1 cellular context compared by ENCODE assay signal in the genomic region with DNA sequence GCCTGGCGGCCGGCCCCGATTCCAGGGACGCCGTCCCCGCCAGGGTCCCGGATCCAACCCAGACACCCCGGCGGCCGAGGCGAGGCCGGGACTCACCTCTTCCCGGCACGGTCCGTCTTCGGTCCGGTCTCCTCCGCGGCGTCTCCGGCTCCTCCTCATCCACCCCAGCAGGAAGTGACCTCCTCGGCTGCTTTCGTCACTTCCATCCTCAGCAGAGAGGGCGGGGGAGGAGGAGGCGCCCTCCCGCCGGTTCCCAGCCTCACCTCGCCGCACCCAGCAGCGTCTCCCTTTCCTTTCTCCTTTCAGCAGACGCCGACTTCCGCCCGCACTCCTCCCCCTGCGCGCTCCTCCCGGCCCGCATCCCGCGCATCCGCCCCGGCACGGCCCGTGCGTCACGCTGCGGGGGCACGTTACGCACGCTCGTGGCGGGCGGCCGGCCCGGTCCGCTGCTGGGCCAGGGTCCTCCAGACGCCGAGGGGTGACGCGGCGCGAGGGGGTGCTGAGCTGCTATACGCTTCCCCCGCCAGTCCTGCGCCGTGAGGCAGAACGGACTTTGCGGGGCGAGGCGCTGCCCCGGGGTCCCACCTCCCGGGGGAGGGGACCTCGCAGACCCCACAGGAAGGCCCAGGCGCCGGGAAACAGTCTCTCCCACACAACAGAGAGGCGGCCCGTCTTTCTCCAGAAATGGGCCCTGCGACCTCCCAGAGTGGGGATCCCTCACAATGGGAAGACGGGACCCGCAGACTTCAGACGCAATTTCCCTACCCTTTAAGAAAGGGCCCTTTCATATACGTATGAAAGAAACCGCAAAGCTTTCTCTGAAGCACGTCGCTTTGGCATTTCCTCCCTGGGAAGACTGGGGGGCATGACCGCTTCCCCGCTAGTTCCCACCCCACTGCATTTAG.
TF ChIP-seq lines count a peak whose summit lies in the region.

A gene (minus strand): TSS at position 176 of the 905 bp plus-strand sequence. CDS start 2,043 bp downstream, outside the sequence.

TF ChIP-seq in GM12878, 131 proteins besides CTCF, POLR2A, EP300 and RAD21 (continued from another document and continues in another):
- TF ChIP-seq, protein P1, sequence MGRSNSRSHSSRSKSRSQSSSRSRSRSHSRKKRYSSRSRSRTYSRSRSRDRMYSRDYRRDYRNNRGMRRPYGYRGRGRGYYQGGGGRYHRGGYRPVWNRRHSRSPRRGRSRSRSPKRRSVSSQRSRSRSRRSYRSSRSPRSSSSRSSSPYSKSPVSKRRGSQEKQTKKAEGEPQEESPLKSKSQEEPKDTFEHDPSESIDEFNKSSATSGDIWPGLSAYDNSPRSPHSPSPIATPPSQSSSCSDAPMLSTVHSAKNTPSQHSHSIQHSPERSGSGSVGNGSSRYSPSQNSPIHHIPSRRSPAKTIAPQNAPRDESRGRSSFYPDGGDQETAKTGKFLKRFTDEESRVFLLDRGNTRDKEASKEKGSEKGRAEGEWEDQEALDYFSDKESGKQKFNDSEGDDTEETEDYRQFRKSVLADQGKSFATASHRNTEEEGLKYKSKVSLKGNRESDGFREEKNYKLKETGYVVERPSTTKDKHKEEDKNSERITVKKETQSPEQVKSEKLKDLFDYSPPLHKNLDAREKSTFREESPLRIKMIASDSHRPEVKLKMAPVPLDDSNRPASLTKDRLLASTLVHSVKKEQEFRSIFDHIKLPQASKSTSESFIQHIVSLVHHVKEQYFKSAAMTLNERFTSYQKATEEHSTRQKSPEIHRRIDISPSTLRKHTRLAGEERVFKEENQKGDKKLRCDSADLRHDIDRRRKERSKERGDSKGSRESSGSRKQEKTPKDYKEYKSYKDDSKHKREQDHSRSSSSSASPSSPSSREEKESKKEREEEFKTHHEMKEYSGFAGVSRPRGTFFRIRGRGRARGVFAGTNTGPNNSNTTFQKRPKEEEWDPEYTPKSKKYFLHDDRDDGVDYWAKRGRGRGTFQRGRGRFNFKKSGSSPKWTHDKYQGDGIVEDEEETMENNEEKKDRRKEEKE (IDR thresholded peaks at IDR 0.05): no peak; the same call in 1 of the 2 replicates
- TF ChIP-seq FOXK2 (IDR thresholded peaks at IDR 0.05) (no peak), NR2F1 (conservative IDR thresholded peaks at IDR 0.05) (peak; percentile 66; the same call in 1 of the 2 replicates), RB1 (IDR thresholded peaks at IDR 0.05; ENCODE audit: borderline replicate concordance) (peak; percentile 93; the same call in 1 of the 2 replicates), GABPA (IDR thresholded peaks at IDR 0.05; ENCODE audit: low read depth) (peak; percentile 88), IRF4 (IDR thresholded peaks at IDR 0.05; ENCODE audit: low read depth, low read length) (no peak), EGR1 (IDR thresholded peaks at IDR 0.05; ENCODE audit: borderline replicate concordance in 1 of 2, low read depth in 2 of 2, low read length in 2 of 2) (peak; percentile 51 to 78; a peak in 2 of 3 replicates), WRNIP1 (IDR thresholded peaks at IDR 0.05; ENCODE audit: borderline replicate concordance, low read depth, low read length) (no peak), HCFC1 (IDR thresholded peaks at IDR 0.05; ENCODE audit: low read length) (peak; percentile 44), POLR2AphosphoS2 (IDR thresholded peaks at IDR 0.05; ENCODE audit: low read depth, low read length) (peak; percentile 60; the same call in 1 of the 2 replicates), HDGF (IDR thresholded peaks at IDR 0.05) (0 out of 2 replicates have a peak, but pooled peaks have one; percentile 59), POU2F2 (IDR thresholded peaks at IDR 0.05; ENCODE audit: borderline replicate concordance, low read depth, low read length) (peak; percentile 14; the same call in 1 of the 3 replicates), CHD4 (IDR thresholded peaks at IDR 0.05) (no peak), CHD2 (IDR thresholded peaks at IDR 0.05; ENCODE audit: borderline replicate concordance, low read depth, low read length) (peak; percentile 52; the same call in 1 of the 2 replicates), YBX1 (IDR thresholded peaks at IDR 0.05) (no peak), SPI1 (IDR thresholded peaks at IDR 0.05; ENCODE audit: borderline replicate concordance, insufficient read depth, low read depth, low read length) (peak; percentile 23; the same call in 1 of the 2 replicates), BHLHE40 (IDR thresholded peaks at IDR 0.05; ENCODE audit: borderline replicate concordance in 1 of 2, low read depth in 2 of 2, low read length in 1 of 2) (peak; percentile 63 to 91; a peak in 3 of 4 replicates), ZNF217 (IDR thresholded peaks at IDR 0.05) (no peak), DPF2 (IDR thresholded peaks at IDR 0.05) (peak; percentile 92), ASH2L (IDR thresholded peaks at IDR 0.05; ENCODE audit: borderline replicate concordance, low read depth) (no peak; the same call in 1 of the 2 replicates), IKZF2 (IDR thresholded peaks at IDR 0.05) (peak; percentile 65 to 73), CREM (IDR thresholded peaks at IDR 0.05; ENCODE audit: low read depth) (peak; percentile 89), CBX3 (IDR thresholded peaks at IDR 0.05; ENCODE audit: borderline replicate concordance, low read depth) (no peak), PAX5 (IDR thresholded peaks at IDR 0.05; ENCODE audit: borderline replicate concordance, low read depth, low read length) (peak; percentile 39; the same call in 1 of the 2 replicates), ZBED1 (IDR thresholded peaks at IDR 0.05; ENCODE audit: borderline replicate concordance) (no peak), CHD1 (IDR thresholded peaks at IDR 0.05; ENCODE audit: low read depth, low read length) (no peak), ZNF207 (IDR thresholded peaks at IDR 0.05; ENCODE audit: borderline replicate concordance) (peak; percentile 85; the same call in 1 of the 2 replicates), KAT2A (conservative IDR thresholded peaks at IDR 0.05; ENCODE audit: control insufficient read depth, low read depth, low read length) (no peak), NBN (IDR thresholded peaks at IDR 0.05) (peak; percentile 71), ZNF24 (IDR thresholded peaks at IDR 0.05) (peak; percentile 33; the same call in 1 of the 2 replicates), POLR2AphosphoS5 (IDR thresholded peaks at IDR 0.05; ENCODE audit: low read length) (peak; percentile 88), RFX5 (IDR thresholded peaks at IDR 0.05; ENCODE audit: low read depth, low read length) (peak; percentile 30; the same call in 1 of the 2 replicates)
- TF ChIP-seq, protein P2, sequence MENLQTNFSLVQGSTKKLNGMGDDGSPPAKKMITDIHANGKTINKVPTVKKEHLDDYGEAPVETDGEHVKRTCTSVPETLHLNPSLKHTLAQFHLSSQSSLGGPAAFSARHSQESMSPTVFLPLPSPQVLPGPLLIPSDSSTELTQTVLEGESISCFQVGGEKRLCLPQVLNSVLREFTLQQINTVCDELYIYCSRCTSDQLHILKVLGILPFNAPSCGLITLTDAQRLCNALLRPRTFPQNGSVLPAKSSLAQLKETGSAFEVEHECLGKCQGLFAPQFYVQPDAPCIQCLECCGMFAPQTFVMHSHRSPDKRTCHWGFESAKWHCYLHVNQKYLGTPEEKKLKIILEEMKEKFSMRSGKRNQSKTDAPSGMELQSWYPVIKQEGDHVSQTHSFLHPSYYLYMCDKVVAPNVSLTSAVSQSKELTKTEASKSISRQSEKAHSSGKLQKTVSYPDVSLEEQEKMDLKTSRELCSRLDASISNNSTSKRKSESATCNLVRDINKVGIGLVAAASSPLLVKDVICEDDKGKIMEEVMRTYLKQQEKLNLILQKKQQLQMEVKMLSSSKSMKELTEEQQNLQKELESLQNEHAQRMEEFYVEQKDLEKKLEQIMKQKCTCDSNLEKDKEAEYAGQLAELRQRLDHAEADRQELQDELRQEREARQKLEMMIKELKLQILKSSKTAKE (IDR thresholded peaks at IDR 0.05; ENCODE audit: low read depth, poor library complexity, severe bottlenecking): peak; percentile 22
- TF ChIP-seq, protein P3, sequence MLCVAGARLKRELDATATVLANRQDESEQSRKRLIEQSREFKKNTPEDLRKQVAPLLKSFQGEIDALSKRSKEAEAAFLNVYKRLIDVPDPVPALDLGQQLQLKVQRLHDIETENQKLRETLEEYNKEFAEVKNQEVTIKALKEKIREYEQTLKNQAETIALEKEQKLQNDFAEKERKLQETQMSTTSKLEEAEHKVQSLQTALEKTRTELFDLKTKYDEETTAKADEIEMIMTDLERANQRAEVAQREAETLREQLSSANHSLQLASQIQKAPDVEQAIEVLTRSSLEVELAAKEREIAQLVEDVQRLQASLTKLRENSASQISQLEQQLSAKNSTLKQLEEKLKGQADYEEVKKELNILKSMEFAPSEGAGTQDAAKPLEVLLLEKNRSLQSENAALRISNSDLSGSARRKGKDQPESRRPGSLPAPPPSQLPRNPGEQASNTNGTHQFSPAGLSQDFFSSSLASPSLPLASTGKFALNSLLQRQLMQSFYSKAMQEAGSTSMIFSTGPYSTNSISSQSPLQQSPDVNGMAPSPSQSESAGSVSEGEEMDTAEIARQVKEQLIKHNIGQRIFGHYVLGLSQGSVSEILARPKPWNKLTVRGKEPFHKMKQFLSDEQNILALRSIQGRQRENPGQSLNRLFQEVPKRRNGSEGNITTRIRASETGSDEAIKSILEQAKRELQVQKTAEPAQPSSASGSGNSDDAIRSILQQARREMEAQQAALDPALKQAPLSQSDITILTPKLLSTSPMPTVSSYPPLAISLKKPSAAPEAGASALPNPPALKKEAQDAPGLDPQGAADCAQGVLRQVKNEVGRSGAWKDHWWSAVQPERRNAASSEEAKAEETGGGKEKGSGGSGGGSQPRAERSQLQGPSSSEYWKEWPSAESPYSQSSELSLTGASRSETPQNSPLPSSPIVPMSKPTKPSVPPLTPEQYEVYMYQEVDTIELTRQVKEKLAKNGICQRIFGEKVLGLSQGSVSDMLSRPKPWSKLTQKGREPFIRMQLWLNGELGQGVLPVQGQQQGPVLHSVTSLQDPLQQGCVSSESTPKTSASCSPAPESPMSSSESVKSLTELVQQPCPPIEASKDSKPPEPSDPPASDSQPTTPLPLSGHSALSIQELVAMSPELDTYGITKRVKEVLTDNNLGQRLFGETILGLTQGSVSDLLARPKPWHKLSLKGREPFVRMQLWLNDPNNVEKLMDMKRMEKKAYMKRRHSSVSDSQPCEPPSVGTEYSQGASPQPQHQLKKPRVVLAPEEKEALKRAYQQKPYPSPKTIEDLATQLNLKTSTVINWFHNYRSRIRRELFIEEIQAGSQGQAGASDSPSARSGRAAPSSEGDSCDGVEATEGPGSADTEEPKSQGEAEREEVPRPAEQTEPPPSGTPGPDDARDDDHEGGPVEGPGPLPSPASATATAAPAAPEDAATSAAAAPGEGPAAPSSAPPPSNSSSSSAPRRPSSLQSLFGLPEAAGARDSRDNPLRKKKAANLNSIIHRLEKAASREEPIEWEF (IDR thresholded peaks at IDR 0.05; ENCODE audit: insufficient replicate concordance, low read depth, low read length): no peak
- TF ChIP-seq, protein P4, sequence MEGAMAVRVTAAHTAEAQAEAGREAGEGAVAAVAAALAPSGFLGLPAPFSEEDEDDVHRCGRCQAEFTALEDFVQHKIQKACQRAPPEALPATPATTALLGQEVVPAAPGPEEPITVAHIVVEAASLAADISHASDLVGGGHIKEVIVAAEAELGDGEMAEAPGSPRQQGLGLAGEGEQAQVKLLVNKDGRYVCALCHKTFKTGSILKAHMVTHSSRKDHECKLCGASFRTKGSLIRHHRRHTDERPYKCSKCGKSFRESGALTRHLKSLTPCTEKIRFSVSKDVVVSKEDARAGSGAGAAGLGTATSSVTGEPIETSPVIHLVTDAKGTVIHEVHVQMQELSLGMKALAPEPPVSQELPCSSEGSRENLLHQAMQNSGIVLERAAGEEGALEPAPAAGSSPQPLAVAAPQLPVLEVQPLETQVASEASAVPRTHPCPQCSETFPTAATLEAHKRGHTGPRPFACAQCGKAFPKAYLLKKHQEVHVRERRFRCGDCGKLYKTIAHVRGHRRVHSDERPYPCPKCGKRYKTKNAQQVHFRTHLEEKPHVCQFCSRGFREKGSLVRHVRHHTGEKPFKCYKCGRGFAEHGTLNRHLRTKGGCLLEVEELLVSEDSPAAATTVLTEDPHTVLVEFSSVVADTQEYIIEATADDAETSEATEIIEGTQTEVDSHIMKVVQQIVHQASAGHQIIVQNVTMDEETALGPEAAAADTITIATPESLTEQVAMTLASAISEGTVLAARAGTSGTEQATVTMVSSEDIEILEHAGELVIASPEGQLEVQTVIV (IDR thresholded peaks at IDR 0.05; ENCODE audit: borderline replicate concordance, partially characterized antibody): peak; percentile 15
- TF ChIP-seq, protein P5, sequence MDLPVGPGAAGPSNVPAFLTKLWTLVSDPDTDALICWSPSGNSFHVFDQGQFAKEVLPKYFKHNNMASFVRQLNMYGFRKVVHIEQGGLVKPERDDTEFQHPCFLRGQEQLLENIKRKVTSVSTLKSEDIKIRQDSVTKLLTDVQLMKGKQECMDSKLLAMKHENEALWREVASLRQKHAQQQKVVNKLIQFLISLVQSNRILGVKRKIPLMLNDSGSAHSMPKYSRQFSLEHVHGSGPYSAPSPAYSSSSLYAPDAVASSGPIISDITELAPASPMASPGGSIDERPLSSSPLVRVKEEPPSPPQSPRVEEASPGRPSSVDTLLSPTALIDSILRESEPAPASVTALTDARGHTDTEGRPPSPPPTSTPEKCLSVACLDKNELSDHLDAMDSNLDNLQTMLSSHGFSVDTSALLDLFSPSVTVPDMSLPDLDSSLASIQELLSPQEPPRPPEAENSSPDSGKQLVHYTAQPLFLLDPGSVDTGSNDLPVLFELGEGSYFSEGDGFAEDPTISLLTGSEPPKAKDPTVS (IDR thresholded peaks at IDR 0.05; ENCODE audit: low read depth, low read length): no peak
- TF ChIP-seq, protein P6, sequence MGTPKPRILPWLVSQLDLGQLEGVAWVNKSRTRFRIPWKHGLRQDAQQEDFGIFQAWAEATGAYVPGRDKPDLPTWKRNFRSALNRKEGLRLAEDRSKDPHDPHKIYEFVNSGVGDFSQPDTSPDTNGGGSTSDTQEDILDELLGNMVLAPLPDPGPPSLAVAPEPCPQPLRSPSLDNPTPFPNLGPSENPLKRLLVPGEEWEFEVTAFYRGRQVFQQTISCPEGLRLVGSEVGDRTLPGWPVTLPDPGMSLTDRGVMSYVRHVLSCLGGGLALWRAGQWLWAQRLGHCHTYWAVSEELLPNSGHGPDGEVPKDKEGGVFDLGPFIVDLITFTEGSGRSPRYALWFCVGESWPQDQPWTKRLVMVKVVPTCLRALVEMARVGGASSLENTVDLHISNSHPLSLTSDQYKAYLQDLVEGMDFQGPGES (IDR thresholded peaks at IDR 0.05): 0 out of 2 replicates have a peak, but pooled peaks have one; percentile 3
